ENCODE assay signal across 1 cellular context in the genomic region with DNA sequence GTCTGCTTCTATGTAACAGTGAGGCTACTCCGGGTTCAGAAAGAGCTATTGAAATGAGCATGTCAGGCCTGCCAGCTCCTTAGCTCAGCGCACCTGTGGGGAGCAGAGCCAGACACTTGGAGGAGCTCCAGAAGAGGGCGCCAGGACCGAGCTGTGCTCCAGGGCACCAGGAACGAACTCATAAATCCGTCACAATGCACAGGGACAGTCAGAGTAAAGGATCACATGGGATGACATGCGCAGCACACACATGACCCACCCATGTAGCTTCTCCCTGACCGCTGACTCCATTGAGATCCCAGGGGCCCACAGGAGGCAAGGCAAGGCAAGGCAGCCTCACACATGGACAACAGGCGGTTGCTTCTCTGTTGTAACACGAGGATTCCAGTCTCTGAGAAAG.
TF ChIP-seq lines count a peak whose summit lies in the region.

No MANE protein-coding gene starts in this region.

TF ChIP-seq in HepG2, 621 proteins besides CTCF, POLR2A, EP300 and RAD21 (continued from another document):
- no peak for TF ChIP-seq ZNF687 (CRISPR knock-in tag; IDR thresholded peaks at IDR 0.05)
- TF ChIP-seq KMT2B (CRISPR knock-in tag; IDR thresholded peaks at IDR 0.05) = no peak
- no peak for TF ChIP-seq ZNF530 (CRISPR knock-in tag; IDR thresholded peaks at IDR 0.05; ENCODE audit: low read depth)
- TF ChIP-seq ZNF574 (CRISPR knock-in tag; IDR thresholded peaks at IDR 0.05) = peak; percentile 39; the same call in 1 of the 2 replicates
- TF ChIP-seq AKNA (CRISPR knock-in tag; IDR thresholded peaks at IDR 0.05; ENCODE audit: borderline replicate concordance) = no peak
- TF ChIP-seq, protein P1, sequence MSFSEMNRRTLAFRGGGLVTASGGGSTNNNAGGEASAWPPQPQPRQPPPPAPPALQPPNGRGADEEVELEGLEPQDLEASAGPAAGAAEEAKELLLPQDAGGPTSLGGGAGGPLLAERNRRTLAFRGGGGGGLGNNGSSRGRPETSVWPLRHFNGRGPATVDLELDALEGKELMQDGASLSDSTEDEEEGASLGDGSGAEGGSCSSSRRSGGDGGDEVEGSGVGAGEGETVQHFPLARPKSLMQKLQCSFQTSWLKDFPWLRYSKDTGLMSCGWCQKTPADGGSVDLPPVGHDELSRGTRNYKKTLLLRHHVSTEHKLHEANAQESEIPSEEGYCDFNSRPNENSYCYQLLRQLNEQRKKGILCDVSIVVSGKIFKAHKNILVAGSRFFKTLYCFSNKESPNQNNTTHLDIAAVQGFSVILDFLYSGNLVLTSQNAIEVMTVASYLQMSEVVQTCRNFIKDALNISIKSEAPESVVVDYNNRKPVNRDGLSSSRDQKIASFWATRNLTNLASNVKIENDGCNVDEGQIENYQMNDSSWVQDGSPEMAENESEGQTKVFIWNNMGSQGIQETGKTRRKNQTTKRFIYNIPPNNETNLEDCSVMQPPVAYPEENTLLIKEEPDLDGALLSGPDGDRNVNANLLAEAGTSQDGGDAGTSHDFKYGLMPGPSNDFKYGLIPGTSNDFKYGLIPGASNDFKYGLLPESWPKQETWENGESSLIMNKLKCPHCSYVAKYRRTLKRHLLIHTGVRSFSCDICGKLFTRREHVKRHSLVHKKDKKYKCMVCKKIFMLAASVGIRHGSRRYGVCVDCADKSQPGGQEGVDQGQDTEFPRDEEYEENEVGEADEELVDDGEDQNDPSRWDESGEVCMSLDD (CRISPR knock-in tag; IDR thresholded peaks at IDR 0.05; ENCODE audit: borderline replicate concordance) = no peak
- TF ChIP-seq STAG1 (CRISPR knock-in tag; IDR thresholded peaks at IDR 0.05) = peak; percentile 42
- TF ChIP-seq FOSL2 (CRISPR knock-in tag; IDR thresholded peaks at IDR 0.05) = no peak
- TF ChIP-seq SMAD9 (CRISPR knock-in tag; IDR thresholded peaks at IDR 0.05) = no peak
- no peak for TF ChIP-seq ATAD3A (CRISPR knock-in tag; IDR thresholded peaks at IDR 0.05)
TF ChIP-seq in HepG2: peak in this region for 2.
